In the genomic region with DNA sequence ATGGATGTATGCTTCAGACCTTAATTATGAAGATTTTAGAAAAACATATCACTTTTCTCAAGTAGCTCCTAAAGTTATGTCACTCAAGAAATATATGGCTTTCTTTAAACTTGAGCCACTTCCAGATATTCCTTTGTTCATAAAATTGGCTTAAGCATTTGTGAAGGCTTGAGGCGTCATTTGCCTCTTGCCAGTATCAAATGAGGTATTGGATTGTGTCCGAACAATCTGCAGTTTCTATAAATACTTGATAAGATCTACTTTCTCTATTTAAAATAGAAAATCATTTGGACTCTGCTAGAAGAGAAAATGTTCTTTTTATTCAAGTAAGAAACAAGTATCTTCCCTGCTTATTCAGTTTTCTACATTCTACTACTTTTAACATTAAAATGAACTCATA, we compare ENCODE assay signal across 20 cellular contexts.
A peak's percentile ranks its signal among the peaks of the same experiment; 100 is the strongest.
DNase-seq lines count a peak whose midpoint lies in the region.
"Had no signal": no experiment of that assay in that cellular context is flagged by ENCODE, and none has a peak within 500 bp of the region (broad histone marks: within the 10 kb centered on the region; RNA-seq: fewer than 3 reads in every experiment).

No MANE protein-coding gene starts in this region.

- DNase-seq in cerebellar cortex (ENCODE audit: low spot score) (peak; percentile 36), middle frontal gyrus (ENCODE audit: extremely low spot score, low spot score) (peak; percentile 56), H4 (ENCODE audit: low spot score) (no peak)
- no peak for DNase-seq in activated T-cell treated with anti-CD3 and anti-CD28 coated beads, Interleukin-2, amount 50 U/mL, for 48 hours
- DNase-seq in activated CD8-positive, alpha-beta memory T cell treated with anti-CD3 and anti-CD28 coated beads, Interleukin-2, amount 50 U/mL, for 48 hours = no peak
- DNase-seq: 8988T; ACHN; BE2C; C1 segment of cervical spinal cord; CD4-positive, alpha-beta memory T cell; CD4-positive, CD25-positive, alpha-beta regulatory T cell; CD8-positive, alpha-beta memory T cell; COR-L47; DMS 273 treated with DMSO at 0.1 percent for 48 hours; DMS153; DMS53; DMS79; DND-41; EL; GF-D8 had no signal

Comparison
In these comparisons a context has a peak if more than half of its experiments do, and no peak if none do; other contexts are left out.
1. DNase-seq: peak in cerebellar cortex (single experiment) and middle frontal gyrus (single experiment); none in activated T-cell treated with anti-CD3 and anti-CD28 coated beads, Interleukin-2, amount 50 U/mL, for 48 hours (0 of 2), activated CD8-positive, alpha-beta memory T cell treated with anti-CD3 and anti-CD28 coated beads, Interleukin-2, amount 50 U/mL, for 48 hours (single experiment) and H4 (single experiment).